ENCODE assay signal across 10 cellular contexts in genomic region chr9:137456061-137456863, GRCh38.
DNase-seq lines count a peak whose midpoint lies in the region; ATAC-seq and TF ChIP-seq lines count a peak whose summit lies in the region.
"Had no signal": no experiment of that assay in that cellular context is flagged by ENCODE, and none has a peak within 500 bp of the region (broad histone marks: within the 10 kb centered on the region; RNA-seq: fewer than 3 reads in every experiment).

No MANE protein-coding gene starts in this region.

- peak; percentile 83 for DNase-seq in choroid plexus epithelial cell (ENCODE audit: low read depth)
- DNase-seq in NCI-H2029 treated with DMSO at 0.1 percent for 48 hours (lab: John Stamatoyannopoulos, UW), result no peak
- DNase-seq in MM.1S, result no peak
- DNase-seq in GM03348 (ENCODE audit: low spot score), result no peak
- DNase-seq: central memory CD4-positive, alpha-beta T cell; GDM1 had no signal

- H3K4me3 ChIP-seq in ACC112 (ENCODE audit: low read depth, low read length) (peak overlapping the region; percentile 98; the same call in 1 of the 2 replicates), DOHH2 (ENCODE audit: low read length) (peak overlapping the region; percentile 3; the same call in 1 of the 2 replicates), choroid plexus epithelial cell (ENCODE audit: low read depth, low read length) (no peak overlapping the region), MM.1S (ENCODE audit: low read length) (no peak overlapping the region)

- H3K36me3 Mint-ChIP-seq in nephron (ENCODE audit: low read depth), result no peaks in the 10 kb centered on the region

- H3K9me2 ChIP-seq in DOHH2 (replicated peaks; ENCODE audit: control insufficient read depth, low read length) (no peaks in the 10 kb centered on the region), MM.1S (replicated peaks; ENCODE audit: insufficient read depth, low read length) (no peaks in the 10 kb centered on the region)

- H3K27ac ChIP-seq in ACC112 (ENCODE audit: low read depth, low read length) (peak overlapping the region; percentile 77), DOHH2 (ENCODE audit: low read depth, low read length) (no peak overlapping the region), MM.1S (ENCODE audit: low read length) (no peak overlapping the region)

- peaks cover 14% of the 10 kb centered on the region for H3K79me2 ChIP-seq in ACC112 (ENCODE audit: control insufficient read depth, insufficient read depth, low read length, unreplicated experiment)
- H3K79me2 ChIP-seq in DOHH2 (ENCODE audit: control insufficient read depth, low read length), result peaks cover 20% of the 10 kb centered on the region
- H3K79me2 ChIP-seq in MM.1S (ENCODE audit: low read length), result peaks cover 5% of the 10 kb centered on the region; the same call in 1 of the 2 replicates

- H3K9me3 Mint-ChIP-seq in nephron, result no peaks in the 10 kb centered on the region

- H3K27me3 ChIP-seq in ACC112 (ENCODE audit: insufficient read depth, low read length) (no peaks in the 10 kb centered on the region), DOHH2 (ENCODE audit: control insufficient read depth, low read length) (no peaks in the 10 kb centered on the region), MM.1S (replicated peaks; ENCODE audit: insufficient read depth, low read length) (no peaks in the 10 kb centered on the region)

- peak overlapping the region in 2 of 3 experiments; percentile 33 to 75 for H3K27ac Mint-ChIP-seq in nephron

- H3K36me3 ChIP-seq in ACC112 (ENCODE audit: insufficient read depth, low read length), result peaks cover 10% of the 10 kb centered on the region; the same call in 1 of the 2 replicates
- peaks cover 62% of the 10 kb centered on the region for H3K36me3 ChIP-seq in DOHH2 (ENCODE audit: control insufficient read depth, low read length)
- H3K36me3 ChIP-seq in MM.1S (replicated peaks; ENCODE audit: insufficient read depth, low read length), result no peaks in the 10 kb centered on the region; the same call in 1 of the 2 replicates

- H3K4me2 ChIP-seq in DOHH2 (ENCODE audit: low read length), result peak overlapping the region; percentile 89; the same call in 1 of the 2 replicates
- H3K4me2 ChIP-seq in MM.1S (ENCODE audit: low read depth, low read length), result no peak overlapping the region

- H2AFZ ChIP-seq in ACC112 (ENCODE audit: low read length, unreplicated experiment) (no peak overlapping the region), MM.1S (ENCODE audit: low read length) (no peak overlapping the region)

- H3K4me1 ChIP-seq in ACC112 (ENCODE audit: control insufficient read depth, insufficient read depth, low read length, unreplicated experiment) (peaks cover 34% of the 10 kb centered on the region), DOHH2 (ENCODE audit: control insufficient read depth, low read length) (peaks cover 85% of the 10 kb centered on the region), MM.1S (ENCODE audit: low read length) (peaks cover 12% of the 10 kb centered on the region; the same call in 1 of the 2 replicates)

- TF ChIP-seq CTCF in DOHH2 (IDR thresholded peaks at IDR 0.05; ENCODE audit: low read depth, low read length, poor library complexity, severe bottlenecking), result no peak
- TF ChIP-seq CTCF in choroid plexus epithelial cell (conservative IDR thresholded peaks at IDR 0.05; ENCODE audit: low read depth, low read length), result no peak
- TF ChIP-seq CTCF in nephron (IDR thresholded peaks at IDR 0.05; ENCODE audit: unreplicated experiment in 3 of 3), result no peak
- no peak for TF ChIP-seq CTCF in MM.1S (IDR thresholded peaks at IDR 0.05; ENCODE audit: low read length)

- H3K9me3 ChIP-seq in DOHH2 (ENCODE audit: control insufficient read depth, insufficient read depth, low read length) (no peaks in the 10 kb centered on the region), MM.1S (replicated peaks; ENCODE audit: insufficient read depth, low read length) (no peaks in the 10 kb centered on the region)

- H3K4me3 Mint-ChIP-seq in nephron, result peak overlapping the region; percentile 64 to 81 (median 72)

- H3K9ac ChIP-seq in MM.1S (ENCODE audit: low read length), result no peak overlapping the region

- H3K27me3 Mint-ChIP-seq in nephron (ENCODE audit: low read depth), result peaks cover 8% of the 10 kb centered on the region

- ATAC-seq in HG03469 (IDR thresholded peaks at IDR 0.05; ENCODE audit: unreplicated experiment), result no peak

- H3K4me1 Mint-ChIP-seq in nephron, result peaks cover 12% of the 10 kb centered on the region

- H4K20me1 ChIP-seq in DOHH2 (ENCODE audit: control insufficient read depth, insufficient read depth, low read depth, low read length), result no peaks in the 10 kb centered on the region; the same call in 1 of the 2 replicates
- H4K20me1 ChIP-seq in MM.1S (ENCODE audit: insufficient read depth, low read length), result no peaks in the 10 kb centered on the region

- H3F3A ChIP-seq in DOHH2 (ENCODE audit: control insufficient read depth, insufficient read depth), result no peaks in the 10 kb centered on the region
- H3F3A ChIP-seq in MM.1S (ENCODE audit: insufficient read depth, low read length), result no peaks in the 10 kb centered on the region

Comparison
In these comparisons a context has a peak if more than half of its experiments do, and no peak if none do; other contexts are left out.
1. H3K4me3 ChIP-seq: peak in ACC112 (single experiment) and DOHH2 (single experiment); none in choroid plexus epithelial cell (single experiment) and MM.1S (single experiment).